ENCODE assay signal across 10 cellular contexts in genomic region chrX:13151806-13152510, GRCh38.
DNase-seq lines count a peak whose midpoint lies in the region; ATAC-seq and TF ChIP-seq lines count a peak whose summit lies in the region.
"Had no signal": no experiment of that assay in that cellular context is flagged by ENCODE, and none has a peak within 500 bp of the region (broad histone marks: within the 10 kb centered on the region; RNA-seq: fewer than 3 reads in every experiment).

No MANE protein-coding gene starts in this region.

- H3K27me3 ChIP-seq in adipocyte (replicated peaks; ENCODE audit: control insufficient read depth, insufficient read depth, low read length): no peaks in the 10 kb centered on the region
- no peaks in the 10 kb centered on the region for H3K27me3 ChIP-seq in left lung
- no peaks in the 10 kb centered on the region for H3K27me3 ChIP-seq in vagina

- H3K9me3 ChIP-seq in adipocyte (ENCODE audit: control insufficient read depth, low read length): peaks cover 14% of the 10 kb centered on the region
- peaks cover 0 to 5% of the 10 kb centered on the region in 2 donors for H3K9me3 ChIP-seq in left lung
- no peaks in the 10 kb centered on the region for H3K9me3 ChIP-seq in vagina

- H3K4me3 ChIP-seq in adipocyte (ENCODE audit: low read length) (peak overlapping the region; percentile 60), left lung (no peak overlapping the region), vagina (no peak overlapping the region)

- H3K4me1 ChIP-seq in adipocyte (ENCODE audit: control insufficient read depth, insufficient read depth, low read length) (no peaks in the 10 kb centered on the region), left lung (no peaks in the 10 kb centered on the region), vagina (no peaks in the 10 kb centered on the region)

- DNase-seq in stimulated activated CD4-positive, alpha-beta T cell treated with anti-CD3 and anti-CD28 coated beads, Interleukin-15, amount 100 ng/mL, for 24 hours: peak; percentile 17
- DNase-seq in stimulated activated CD4-positive, alpha-beta T cell treated with anti-CD3 and anti-CD28 coated beads, Interleukin-4, amount 100 ng/mL, for 1 hour: no peak
- DNase-seq in adipocyte (ENCODE audit: low read depth) (no peak), left lung (no peak), vagina (ENCODE audit: extremely low spot score in 2 of 2) (no peak), Ammon's horn (ENCODE audit: low spot score) (no peak)
- DNase-seq: foreskin melanocyte, Karpas-422 had no signal

- H3K9ac ChIP-seq in adipocyte (ENCODE audit: low read length): peak overlapping the region; percentile 58

- H3K36me3 ChIP-seq in adipocyte (ENCODE audit: control insufficient read depth, insufficient read depth, low read length, severe bottlenecking) (no peaks in the 10 kb centered on the region), left lung (no peaks in the 10 kb centered on the region), vagina (no peaks in the 10 kb centered on the region)

- TF ChIP-seq CTCF in left lung (IDR thresholded peaks at IDR 0.05) (no peak), vagina (IDR thresholded peaks at IDR 0.05) (no peak)

- H3K27ac ChIP-seq in left lung (peak overlapping the region; percentile 57 to 67), vagina (peak overlapping the region; percentile 43)

- intact Hi-C loops in left lung (cut with DNase I): no loop called here
- intact Hi-C loops in vagina (cut with DNase I): loop anchor here (5.0 kb wide), 1 partner anchor 35 kb away; no protein-coding TSS in a partner anchor

- peak; percentile 85 for ATAC-seq in left lung
- no peak for ATAC-seq in HG02870 (IDR thresholded peaks at IDR 0.05; ENCODE audit: unreplicated experiment)
- no peak for ATAC-seq in GM19324 (IDR thresholded peaks at IDR 0.05; ENCODE audit: low FRiP score, unreplicated experiment)

- no peak for TF ChIP-seq POLR2A in vagina (IDR thresholded peaks at IDR 0.05)
